ENCODE assay signal across 17 cellular contexts in genomic region chr16:85363881-85364280, GRCh38.
A peak's percentile ranks its signal among the peaks of the same experiment; 100 is the strongest.
DNase-seq lines count a peak whose midpoint lies in the region; TF ChIP-seq lines count a peak whose summit lies in the region.
"Had no signal": no experiment of that assay in that cellular context is flagged by ENCODE, and none has a peak within 500 bp of the region (broad histone marks: within the 10 kb centered on the region; RNA-seq: fewer than 3 reads in every experiment).

No MANE protein-coding gene starts in this region.

- TF ChIP-seq POLR2A in testis (IDR thresholded peaks at IDR 0.05): no peak
- no peak for TF ChIP-seq POLR2A in Peyer's patch (IDR thresholded peaks at IDR 0.05)

- DNase-seq in GM04503 (ENCODE audit: low read depth): peak; percentile 83
- peak; percentile 93 for DNase-seq in astrocyte of the spinal cord (ENCODE audit: low read depth, low spot score)
- DNase-seq in hepatic stellate cell (ENCODE audit: low spot score): peak; percentile 31
- DNase-seq in testis: peak; percentile 68
- DNase-seq in CD14-positive monocyte (ENCODE audit: low spot score): no peak
- DNase-seq in activated naive CD4-positive, alpha-beta T cell treated with anti-CD3 and anti-CD28 coated beads, Interleukin-2, amount 10 ng/mL, durations not matched to agents 7 days and 5 days: no peak
- no peak for DNase-seq in Peyer's patch
- DNase-seq: activated CD4-positive, alpha-beta T cell treated with anti-CD3 and anti-CD28 coated beads, Interleukin-2, amount 50 U/mL, for 4 hours; activated T-cell treated with anti-CD3 and anti-CD28 coated beads, Interleukin-2, amount 50 U/mL, for 24 hours; C1 segment of cervical spinal cord; caudate nucleus; effector CD4-positive, alpha-beta T cell; kidney glomerular epithelial cell; mesendoderm; NCI-H1436 treated with DMSO at 0.1 percent for 48 hours; nephron progenitor cell had no signal

- no peaks in the 10 kb centered on the region for H3K9me3 ChIP-seq in testis
- peaks cover 0 to 8% (median 0%) of the 10 kb centered on the region in 4 donors for H3K9me3 ChIP-seq in Peyer's patch

- H3K4me3 Mint-ChIP-seq in CD14-positive monocyte: no peak overlapping the region
- no peak overlapping the region for H3K4me3 Mint-ChIP-seq in activated naive CD4-positive, alpha-beta T cell treated with anti-CD3 and anti-CD28 coated beads, Interleukin-2, amount 10 ng/mL, durations not matched to agents 7 days and 5 days
- H3K4me3 Mint-ChIP-seq: activated naive CD4-positive, alpha-beta T cell treated with anti-CD3 and anti-CD28 coated beads, Interleukin-2, amount 50 U/mL, for 24 hours; activated T-cell treated with anti-CD3 and anti-CD28 coated beads, Interleukin-2, amount 50 U/mL, for 24 hours; nephron progenitor cell had no signal

- H3K4me3 ChIP-seq in astrocyte of the spinal cord (ENCODE audit: low read depth, low read length) (no peak overlapping the region), testis (no peak overlapping the region), Peyer's patch (no peak overlapping the region)

- CTCF ChIA-PET in activated naive CD4-positive, alpha-beta T cell treated with anti-CD3 and anti-CD28 coated beads, Interleukin-2, amount 10 ng/mL, durations not matched to agents 7 days and 5 days (lab: Charles Lee): interaction anchor here (1.2 kb wide), 1 partner anchor 110 kb away, joined by 3 read pairs; no protein-coding TSS in a partner anchor

- in situ Hi-C loops in astrocyte of the spinal cord (cut with HindIII; ENCODE audit: low sequenced_read_pairs): no loop called here

- H3K4me1 Mint-ChIP-seq in CD14-positive monocyte: no peaks in the 10 kb centered on the region
- no peaks in the 10 kb centered on the region for H3K4me1 Mint-ChIP-seq in activated naive CD4-positive, alpha-beta T cell treated with anti-CD3 and anti-CD28 coated beads, Interleukin-2, amount 10 ng/mL, durations not matched to agents 7 days and 5 days
- H3K4me1 Mint-ChIP-seq: activated naive CD4-positive, alpha-beta T cell treated with anti-CD3 and anti-CD28 coated beads, Interleukin-2, amount 50 U/mL, for 24 hours had no signal

- peaks cover 78% of the 10 kb centered on the region for H3K4me1 ChIP-seq in testis
- peaks cover 0 to 48% (median 0%) of the 10 kb centered on the region in 4 donors for H3K4me1 ChIP-seq in Peyer's patch

- H3K9me3 Mint-ChIP-seq in CD14-positive monocyte: peaks cover 0 to 5% (median 0%) of the 10 kb centered on the region in 7 donors
- no peaks in the 10 kb centered on the region for H3K9me3 Mint-ChIP-seq in activated naive CD4-positive, alpha-beta T cell treated with anti-CD3 and anti-CD28 coated beads, Interleukin-2, amount 10 ng/mL, durations not matched to agents 7 days and 5 days
- H3K9me3 Mint-ChIP-seq: activated naive CD4-positive, alpha-beta T cell treated with anti-CD3 and anti-CD28 coated beads, Interleukin-2, amount 50 U/mL, for 24 hours; activated T-cell treated with anti-CD3 and anti-CD28 coated beads, Interleukin-2, amount 50 U/mL, for 24 hours had no signal

- no peaks in the 10 kb centered on the region for H3K36me3 ChIP-seq in testis (ENCODE audit: low read depth, missing control alignments)
- H3K36me3 ChIP-seq in Peyer's patch: no peaks in the 10 kb centered on the region

- 35 to 57% methylated on average over 10 of the region's 10 CpGs for WGBS in testis, 2 donors

- H3K27me3 Mint-ChIP-seq in CD14-positive monocyte (ENCODE audit: low read depth in 3 of 3): peaks cover 0 to 13% (median 4%) of the 10 kb centered on the region in 3 donors
- H3K27me3 Mint-ChIP-seq in activated naive CD4-positive, alpha-beta T cell treated with anti-CD3 and anti-CD28 coated beads, Interleukin-2, amount 10 ng/mL, durations not matched to agents 7 days and 5 days: peaks cover 14% of the 10 kb centered on the region
- H3K27me3 Mint-ChIP-seq: activated naive CD4-positive, alpha-beta T cell treated with anti-CD3 and anti-CD28 coated beads, Interleukin-2, amount 50 U/mL, for 24 hours had no signal

- no peaks in the 10 kb centered on the region for H3K27me3 ChIP-seq in testis
- H3K27me3 ChIP-seq in Peyer's patch: no peaks in the 10 kb centered on the region

- no peaks in the 10 kb centered on the region for H3K36me3 Mint-ChIP-seq in CD14-positive monocyte
- no peaks in the 10 kb centered on the region for H3K36me3 Mint-ChIP-seq in activated naive CD4-positive, alpha-beta T cell treated with anti-CD3 and anti-CD28 coated beads, Interleukin-2, amount 10 ng/mL, durations not matched to agents 7 days and 5 days
- H3K36me3 Mint-ChIP-seq: activated naive CD4-positive, alpha-beta T cell treated with anti-CD3 and anti-CD28 coated beads, Interleukin-2, amount 50 U/mL, for 24 hours had no signal

- no peak overlapping the region for H3K27ac Mint-ChIP-seq in CD14-positive monocyte
- no peak overlapping the region for H3K27ac Mint-ChIP-seq in activated naive CD4-positive, alpha-beta T cell treated with anti-CD3 and anti-CD28 coated beads, Interleukin-2, amount 10 ng/mL, durations not matched to agents 7 days and 5 days
- H3K27ac Mint-ChIP-seq: activated naive CD4-positive, alpha-beta T cell treated with anti-CD3 and anti-CD28 coated beads, Interleukin-2, amount 50 U/mL, for 24 hours; activated T-cell treated with anti-CD3 and anti-CD28 coated beads, Interleukin-2, amount 50 U/mL, for 24 hours; nephron progenitor cell had no signal

- TF ChIP-seq CTCF in astrocyte of the spinal cord (IDR thresholded peaks at IDR 0.05; ENCODE audit: low read depth, low read length) (no peak), testis (IDR thresholded peaks at IDR 0.05) (no peak), CD14-positive monocyte (IDR thresholded peaks at IDR 0.05) (no peak), Peyer's patch (IDR thresholded peaks at IDR 0.05) (no peak)

- H3K27ac ChIP-seq in testis: peak overlapping the region in 1 of 2 donors; percentile 59
- H3K27ac ChIP-seq in Peyer's patch: no peak overlapping the region

- intact Hi-C loops in testis (cut with DNase I; ENCODE audit: low total_unique reads): no loop called here
- intact Hi-C loops in CD14-positive monocyte (cut with micrococcal nuclease): no loop called here

Comparison
In these comparisons a context has a peak if more than half of its experiments do, and no peak if none do; other contexts are left out.
1. DNase-seq: peak in GM04503 (single experiment), astrocyte of the spinal cord (single experiment), hepatic stellate cell (single experiment) and testis (single experiment); none in CD14-positive monocyte (single experiment), activated naive CD4-positive, alpha-beta T cell treated with anti-CD3 and anti-CD28 coated beads, Interleukin-2, amount 10 ng/mL, durations not matched to agents 7 days and 5 days (single experiment) and Peyer's patch (0 of 3).